8 cellular contexts compared by ENCODE assay signal in the genomic region with DNA sequence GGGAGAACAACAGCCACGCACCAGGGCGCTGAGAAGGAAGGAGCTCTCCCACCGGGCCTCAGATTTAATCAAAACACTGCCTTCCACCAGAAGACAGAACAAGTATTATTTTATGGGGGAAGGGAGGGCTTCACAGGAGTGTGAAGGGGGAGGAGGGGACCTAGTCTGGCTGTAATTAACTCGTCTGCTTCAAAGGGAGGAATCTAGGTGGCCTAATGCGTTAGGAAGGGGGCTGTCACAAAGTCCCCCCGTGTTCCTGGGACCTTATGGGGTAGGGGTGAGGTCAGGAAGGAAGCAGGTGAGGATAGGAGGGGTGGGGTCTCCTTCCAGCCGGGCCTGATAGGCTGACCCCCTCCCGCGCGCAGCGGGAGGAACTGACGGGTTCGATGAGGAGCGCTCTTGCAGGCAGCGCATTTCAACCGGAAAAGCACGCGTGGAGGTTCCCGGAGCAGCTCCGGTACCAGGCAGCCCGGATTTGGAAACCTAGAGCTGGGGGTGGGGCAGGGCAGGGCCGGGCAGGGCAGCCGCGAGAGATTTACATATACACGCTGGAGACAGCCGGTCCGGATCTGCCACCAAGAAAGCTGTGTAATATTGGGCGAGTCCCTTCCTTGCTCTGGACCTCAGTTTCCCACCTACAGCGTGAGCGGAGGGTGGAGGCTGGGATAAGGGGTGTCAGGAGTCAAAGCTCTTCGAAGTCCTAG. TPM values are rescaled to one million over a fixed set of nuclear protein-coding genes. Genes with fewer than 3 reads are reported as not detected.
DNase-seq lines count a peak whose midpoint lies in the region; ATAC-seq, FAIRE-seq and TF ChIP-seq lines count a peak whose summit lies in the region.

No MANE protein-coding gene starts in this region.

- peak overlapping the region; percentile 94 for H3K4me3 ChIP-seq in SK-N-MC
- peak overlapping the region; percentile 99 for H3K4me3 ChIP-seq in right lobe of liver

- peak; percentile 41 to 61 (median 56) for ATAC-seq in right lobe of liver
- no peak for ATAC-seq in stimulated activated naive B cell treated with anti-CD40 and anti-IgM and Interleukin-4, amounts not matched to agents 10 μg/mL and 1 μg/mL and 100 μg/mL, for 72 hours (replicated peaks)
- no peak for ATAC-seq in HG03520 (IDR thresholded peaks at IDR 0.05; ENCODE audit: unreplicated experiment)
- ATAC-seq in HG02610 (IDR thresholded peaks at IDR 0.05; ENCODE audit: unreplicated experiment) = no peak

- H3K27ac Mint-ChIP-seq in chondrocyte (ENCODE audit: unreplicated experiment) = peak overlapping the region; percentile 79
- peak overlapping the region; percentile 16 for H3K27ac Mint-ChIP-seq in stimulated activated naive B cell treated with anti-CD40 and anti-IgM and Interleukin-4, amounts not matched to agents 10 μg/mL and 1 μg/mL and 100 μg/mL, for 72 hours

- H3K9ac ChIP-seq in SK-N-MC (ENCODE audit: insufficient read length) = peak overlapping the region; percentile 88

- peaks cover 61% of the 10 kb centered on the region for H3K4me1 Mint-ChIP-seq in chondrocyte (ENCODE audit: low read depth)
- peaks cover 24 to 44% of the 10 kb centered on the region in 2 donors for H3K4me1 Mint-ChIP-seq in stimulated activated naive B cell treated with anti-CD40 and anti-IgM and Interleukin-4, amounts not matched to agents 10 μg/mL and 1 μg/mL and 100 μg/mL, for 72 hours

- H3K27me3 ChIP-seq in right lobe of liver = no peaks in the 10 kb centered on the region

- H3K4me3 Mint-ChIP-seq in chondrocyte (ENCODE audit: unreplicated experiment) = peak overlapping the region; percentile 87
- H3K4me3 Mint-ChIP-seq in stimulated activated naive B cell treated with anti-CD40 and anti-IgM and Interleukin-4, amounts not matched to agents 10 μg/mL and 1 μg/mL and 100 μg/mL, for 72 hours = peak overlapping the region; percentile 82 to 85

- WGBS in right lobe of liver (ENCODE audit: insufficient coverage, low coverage, low lambda C conversion rate, missing lambda C conversion rate) = 4% methylated on average over 21 of the region's 31 CpGs

- no peak for DNase-seq in GM18507 (ENCODE audit: extremely low spot score, insufficient read length, low read depth)
- no peak for DNase-seq in SK-N-MC (ENCODE audit: low read depth, low spot score)
- DNase-seq in chondrocyte (ENCODE audit: low spot score) = no peak
- peak; percentile 78 to 84 (median 79) for DNase-seq in right lobe of liver
- no peak for DNase-seq in stimulated activated naive B cell treated with anti-CD40 and anti-IgM and Interleukin-4, amounts not matched to agents 10 μg/mL and 1 μg/mL and 100 μg/mL, for 72 hours
- no peak for DNase-seq in SKM-1 (lab: John Stamatoyannopoulos, UW; ENCODE audit: unreplicated experiment)

- H3K27me3 Mint-ChIP-seq in chondrocyte (ENCODE audit: low read depth) = no peaks in the 10 kb centered on the region
- H3K27me3 Mint-ChIP-seq in stimulated activated naive B cell treated with anti-CD40 and anti-IgM and Interleukin-4, amounts not matched to agents 10 μg/mL and 1 μg/mL and 100 μg/mL, for 72 hours = peaks cover 40 to 44% of the 10 kb centered on the region in 2 donors

- H3K9me3 Mint-ChIP-seq in chondrocyte (ENCODE audit: low read depth) = no peaks in the 10 kb centered on the region
- no peaks in the 10 kb centered on the region for H3K9me3 Mint-ChIP-seq in stimulated activated naive B cell treated with anti-CD40 and anti-IgM and Interleukin-4, amounts not matched to agents 10 μg/mL and 1 μg/mL and 100 μg/mL, for 72 hours

- no peaks in the 10 kb centered on the region for H3K9me3 ChIP-seq in SK-N-MC (ENCODE audit: low read depth, low read length)
- H3K9me3 ChIP-seq in right lobe of liver = no peaks in the 10 kb centered on the region

- no peaks in the 10 kb centered on the region for H3K36me3 Mint-ChIP-seq in chondrocyte (ENCODE audit: low read depth)
- H3K36me3 Mint-ChIP-seq in stimulated activated naive B cell treated with anti-CD40 and anti-IgM and Interleukin-4, amounts not matched to agents 10 μg/mL and 1 μg/mL and 100 μg/mL, for 72 hours = peaks cover 4 to 7% of the 10 kb centered on the region in 2 donors

- peak; percentile 29 for TF ChIP-seq CTCF in chondrocyte (IDR thresholded peaks at IDR 0.05)
- TF ChIP-seq CTCF in right lobe of liver (IDR thresholded peaks at IDR 0.05) = no peak

- H3K4me1 ChIP-seq in right lobe of liver = peaks cover 0 to 42% (median 14%) of the 10 kb centered on the region in 4 donors

- H3K36me3 ChIP-seq in SK-N-MC (ENCODE audit: insufficient read depth, low read length) (peaks cover 7% of the 10 kb centered on the region), right lobe of liver (no peaks in the 10 kb centered on the region)

- no peak overlapping the region for H3K27ac ChIP-seq in SK-N-MC
- peak overlapping the region; percentile 84 to 97 (median 93) for H3K27ac ChIP-seq in right lobe of liver

- intact Hi-C loops in right lobe of liver (cut with DNase I) = loop anchor here (10.0 kb wide), 2 partner anchors 52 to 152 kb away; no protein-coding TSS in a partner anchor

- TF ChIP-seq POLR2A in right lobe of liver (IDR thresholded peaks at IDR 0.05) = peak; percentile 81

- FAIRE-seq in GM18507 (lab: Jason Lieb, UNC) = peak; percentile 29

RNA-seq across cellular contexts. Expression of a gene that starts 2.0 kb away (rescaled TPM):
- total RNA-seq in chondrocyte = 19.6 to 25.1 TPM (median 23.8 TPM) in 3 replicates
- 10 to 100 TPM; 12.0 to 43.1 (median 21.9) TPM for total RNA-seq in right lobe of liver

Comparison
In these comparisons a context has a peak if more than half of its experiments do, and no peak if none do; other contexts are left out.
1. DNase-seq: peak in right lobe of liver (3 of 3); none in GM18507 (single experiment), SK-N-MC (single experiment), chondrocyte (single experiment), stimulated activated naive B cell treated with anti-CD40 and anti-IgM and Interleukin-4, amounts not matched to agents 10 μg/mL and 1 μg/mL and 100 μg/mL, for 72 hours (single experiment) and SKM-1 (single experiment).
2. ATAC-seq: peak in right lobe of liver (4 of 4); none in stimulated activated naive B cell treated with anti-CD40 and anti-IgM and Interleukin-4, amounts not matched to agents 10 μg/mL and 1 μg/mL and 100 μg/mL, for 72 hours (0 of 2), HG03520 (single experiment) and HG02610 (single experiment).